ENCODE assay signal across 29 cellular contexts in the genomic region with DNA sequence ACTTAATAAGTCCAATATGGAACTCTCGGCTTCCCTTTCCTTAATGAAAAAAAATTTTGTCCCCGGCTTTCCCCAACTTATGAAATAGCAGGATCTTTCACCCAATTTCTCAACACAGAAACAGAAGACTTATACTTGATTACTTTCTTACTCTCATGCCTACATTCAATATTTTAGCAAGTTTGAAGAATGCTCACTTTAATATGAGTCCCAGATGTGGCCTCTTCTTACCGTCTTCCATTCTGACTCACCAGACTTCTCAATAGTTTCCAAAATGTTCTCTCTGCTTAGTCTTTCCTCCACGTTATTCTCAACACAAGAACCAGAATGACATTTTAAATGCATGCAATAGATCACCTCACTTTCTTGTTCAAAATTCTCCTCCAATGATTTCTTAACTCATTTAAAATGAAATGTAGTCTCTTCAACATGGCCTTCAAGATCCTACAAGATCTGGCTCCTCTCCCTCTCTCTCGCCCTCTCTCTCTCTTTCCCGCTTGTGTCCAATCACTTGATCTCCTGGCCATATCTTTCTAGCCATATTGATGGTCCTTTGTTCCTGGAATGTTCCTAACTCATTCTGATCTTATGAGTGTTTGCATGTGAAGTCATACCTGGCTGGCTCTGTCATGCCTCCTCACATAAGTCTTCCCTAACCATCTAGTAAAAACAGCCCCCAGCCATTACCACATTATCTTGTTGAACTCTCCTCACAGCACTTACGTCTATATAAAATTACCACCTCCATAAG.
DNase-seq lines count a peak whose midpoint lies in the region; ATAC-seq, FAIRE-seq and TF ChIP-seq lines count a peak whose summit lies in the region.
"Had no signal": no experiment of that assay in that cellular context is flagged by ENCODE, and none has a peak within 500 bp of the region (broad histone marks: within the 10 kb centered on the region; RNA-seq: fewer than 3 reads in every experiment).

No MANE protein-coding gene starts in this region.

- H3K4me2 ChIP-seq in GM23248 (ENCODE audit: unreplicated experiment) (peak overlapping the region; percentile 8), keratinocyte (ENCODE audit: control insufficient read depth, extremely low read depth, insufficient read depth, low read depth, low read length) (no peak overlapping the region)
- H3K4me2 ChIP-seq: BLaER1 had no signal

- H4K20me1 ChIP-seq in GM23248 (ENCODE audit: insufficient read depth) = no peaks in the 10 kb centered on the region
- no peaks in the 10 kb centered on the region for H4K20me1 ChIP-seq in keratinocyte (ENCODE audit: control insufficient read depth, extremely low read depth, insufficient read depth, low read length)
- H4K20me1 ChIP-seq: BLaER1 had no signal

- no peaks in the 10 kb centered on the region for H3K36me3 ChIP-seq in GM23248 (ENCODE audit: low read depth)
- H3K36me3 ChIP-seq in bronchial epithelial cell (ENCODE audit: control insufficient read depth, insufficient read depth, low read length) = no peaks in the 10 kb centered on the region
- no peaks in the 10 kb centered on the region for H3K36me3 ChIP-seq in keratinocyte (ENCODE audit: control insufficient read depth in 2 of 2, extremely low read depth in 1 of 2, insufficient read depth in 2 of 2, low read length in 2 of 2)
- no peaks in the 10 kb centered on the region for H3K36me3 ChIP-seq in heart left ventricle
- H3K36me3 ChIP-seq: adrenal gland, BLaER1, right atrium auricular region, spleen, thyroid gland had no signal

- H3K9me1 ChIP-seq in keratinocyte (ENCODE audit: control insufficient read depth, extremely low read depth, insufficient read depth, low read length) = no peaks in the 10 kb centered on the region

- H3K27me3 ChIP-seq in GM23248 (replicated peaks; ENCODE audit: insufficient read depth) = peaks cover 18% of the 10 kb centered on the region
- H3K27me3 ChIP-seq in bronchial epithelial cell (ENCODE audit: control insufficient read depth, insufficient read depth, low read length) = no peaks in the 10 kb centered on the region
- no peaks in the 10 kb centered on the region for H3K27me3 ChIP-seq in keratinocyte (ENCODE audit: control insufficient read depth, extremely low read depth, insufficient read depth, low read length)
- H3K27me3 ChIP-seq in heart left ventricle = no peaks in the 10 kb centered on the region
- H3K27me3 ChIP-seq: adrenal gland, BLaER1, right atrium auricular region, spleen, thyroid gland had no signal

- H3K27ac ChIP-seq in GM23248 (no peak overlapping the region), keratinocyte (ENCODE audit: control insufficient read depth, insufficient read depth, low read length) (no peak overlapping the region), heart left ventricle (no peak overlapping the region)
- H3K27ac ChIP-seq: adrenal gland, BLaER1, parathyroid adenoma, right atrium auricular region, spleen, thyroid gland had no signal

- H3K9ac ChIP-seq in GM23248 (no peak overlapping the region), keratinocyte (ENCODE audit: control insufficient read depth, extremely low read depth, insufficient read depth, low read length) (no peak overlapping the region)
- H3K9ac ChIP-seq: BLaER1, parathyroid adenoma had no signal

- TF ChIP-seq CTCF in bronchial epithelial cell (IDR thresholded peaks at IDR 0.05; ENCODE audit: insufficient read depth, low read length, severe bottlenecking) (no peak), keratinocyte (optimal IDR thresholded peaks at IDR 0.05 in 1 of 3, IDR thresholded peaks at IDR 0.05 in 1 of 3, conservative IDR thresholded peaks at IDR 0.05 in 1 of 3; ENCODE audit: extremely low read depth in 1 of 3, insufficient read depth in 2 of 3, low read length in 3 of 3) (no peak), heart left ventricle (IDR thresholded peaks at IDR 0.05) (no peak)

- no peaks in the 10 kb centered on the region for H3K79me2 ChIP-seq in GM23248 (ENCODE audit: insufficient read depth)
- H3K79me2 ChIP-seq in keratinocyte (ENCODE audit: control insufficient read depth, insufficient read depth, low read length) = no peaks in the 10 kb centered on the region
- H3K79me2 ChIP-seq: parathyroid adenoma had no signal

- intact Hi-C loops in heart left ventricle (cut with DNase I) = no loop called here

- 38 to 41% methylated on average over 7 of the region's 7 CpGs for WGBS in GM23248 (ENCODE audit: low coverage in 1 of 2, low lambda C conversion rate in 2 of 2, missing lambda C conversion rate in 2 of 2), 2 experiments
- 92 to 95% (median 92%) methylated on average over 7 of the region's 7 CpGs for WGBS in heart left ventricle, 4 donors

- TF ChIP-seq POLR2A in heart left ventricle (IDR thresholded peaks at IDR 0.05) = no peak

- no peaks in the 10 kb centered on the region for H3K9me3 ChIP-seq in GM23248 (ENCODE audit: low read depth)
- H3K9me3 ChIP-seq in keratinocyte (ENCODE audit: control insufficient read depth, low read depth, low read length) = peaks cover 9% of the 10 kb centered on the region
- H3K9me3 ChIP-seq in heart left ventricle = peaks cover 0 to 14% (median 5%) of the 10 kb centered on the region in 12 donors
- H3K9me3 ChIP-seq: adrenal gland, thyroid gland had no signal

- H3K9me2 ChIP-seq in GM23248 (ENCODE audit: insufficient read depth) = no peaks in the 10 kb centered on the region

- H3K4me1 ChIP-seq in GM23248 (ENCODE audit: insufficient read depth) (no peaks in the 10 kb centered on the region; the same call in 1 of the 2 replicates), keratinocyte (ENCODE audit: control insufficient read depth, extremely low read depth, insufficient read depth, low read length) (peaks cover 9% of the 10 kb centered on the region), heart left ventricle (no peaks in the 10 kb centered on the region)
- H3K4me1 ChIP-seq: adrenal gland, BLaER1, parathyroid adenoma, right atrium auricular region, thyroid gland had no signal

- DNase-seq in AG08395 (ENCODE audit: low spot score) (peak; percentile 52), GM23248 (peak; percentile 60), bronchial epithelial cell (ENCODE audit: low read depth) (peak; percentile 51), keratinocyte (ENCODE audit: low read depth, low spot score) (peak; percentile 55), CD1c-positive myeloid dendritic cell (ENCODE audit: extremely low spot score) (no peak), SHP77 (lab: John Stamatoyannopoulos, UW) (no peak), heart left ventricle (no peak)
- DNase-seq: activated CD4-positive, alpha-beta memory T cell treated with anti-CD3 and anti-CD28 coated beads for 36 hours; activated CD4-positive, CD25-positive, alpha-beta regulatory T cell treated with anti-CD3 and anti-CD28 coated beads, Interleukin-2, amount 50 U/mL, for 72 hours; activated naive CD4-positive, alpha-beta T cell; activated T-cell treated with anti-CD3 and anti-CD28 coated beads, Interleukin-2, amount 50 U/mL, for 72 hours; adrenal gland; DMS79; GF-D8; H7; left ventricle myocardium superior; NCI-H446; NCI-H748 treated with DMSO at 0.1 percent for 48 hours; spleen; stimulated activated CD4-positive, alpha-beta T cell treated with anti-CD3 and anti-CD28 coated beads, Interleukin-2, amount 100 ng/mL, for 24 hours; stimulated activated naive CD8-positive, alpha-beta T cell treated with anti-CD3 and anti-CD28 coated beads, Interleukin-15, amount 100 ng/mL, for 72 hours; thyroid gland had no signal

- dilution Hi-C loops in keratinocyte (cut with MboI; ENCODE audit: extremely low pct_ligation_motif_present, low sequenced_read_pairs) = no loop called here

- no peak overlapping the region for H2AFZ ChIP-seq in GM23248
- no peak overlapping the region for H2AFZ ChIP-seq in keratinocyte (ENCODE audit: control insufficient read depth, low read length)
- H2AFZ ChIP-seq: parathyroid adenoma had no signal

- in situ Hi-C loops in GM23248 (cut with MboI) = no loop called here

- no peak for ATAC-seq in GM18909 (IDR thresholded peaks at IDR 0.05; ENCODE audit: poor library complexity, unreplicated experiment)
- no peak for ATAC-seq in heart left ventricle
- ATAC-seq: activated T-cell treated with anti-CD3 and anti-CD28 coated beads, Interleukin-2, amount 50 U/mL, for 72 hours; HepG2; left ventricle myocardium superior; Panc1; stimulated activated naive CD8-positive, alpha-beta T cell treated with anti-CD3 and anti-CD28 coated beads, Interleukin-15, amount 100 ng/mL, for 72 hours had no signal

- H3K4me3 ChIP-seq in GM23248 (0 out of 2 replicates have a peak overlapping the region, but pooled peaks have one; percentile 1), bronchial epithelial cell (ENCODE audit: low read depth, low read length) (no peak overlapping the region), keratinocyte (ENCODE audit: control insufficient read depth in 2 of 3, extremely low read depth in 1 of 3, insufficient read depth in 2 of 3, low read depth in 1 of 3, low read length in 3 of 3) (no peak overlapping the region), heart left ventricle (no peak overlapping the region)
- H3K4me3 ChIP-seq: adrenal gland, BLaER1, right atrium auricular region, spleen, thyroid gland had no signal

- no peak for FAIRE-seq in bronchial epithelial cell (lab: Jason Lieb, UNC)
- FAIRE-seq in keratinocyte (lab: Jason Lieb, UNC) = peak; percentile 79
- FAIRE-seq: A204.1, HepG2 had no signal

- H3F3A ChIP-seq in GM23248 (ENCODE audit: insufficient read depth) = 0 out of 2 replicates have a peak, but pooled peaks cover 9% of the 10 kb centered on the region

Comparison
In these comparisons a context has a peak if more than half of its experiments do, and no peak if none do; other contexts are left out.
1. DNase-seq: peak in AG08395 (single experiment), GM23248 (single experiment), bronchial epithelial cell (single experiment) and keratinocyte (single experiment); none in CD1c-positive myeloid dendritic cell (single experiment), SHP77 (0 of 2) and heart left ventricle (0 of 5).